In the genomic region with DNA sequence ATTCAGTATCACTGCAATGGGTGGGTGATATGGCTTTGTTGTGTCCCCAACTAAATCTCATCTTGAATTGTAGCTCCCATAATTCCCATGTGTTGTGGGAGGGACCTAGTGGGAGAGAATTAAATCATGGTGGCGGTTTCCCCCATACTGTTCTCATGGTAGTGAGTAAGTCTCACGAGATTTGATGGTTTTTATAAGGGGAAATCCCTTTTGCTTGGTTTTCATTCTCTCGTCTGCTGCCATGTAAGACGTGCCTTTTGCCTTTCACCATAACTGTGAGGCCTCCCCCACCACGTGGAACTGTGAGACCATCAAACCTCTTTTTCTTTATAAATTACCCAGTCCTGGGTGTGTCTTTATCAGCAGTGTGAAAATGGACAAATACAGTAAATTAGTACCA, we compare ENCODE assay signal across 21 cellular contexts. TPM values are rescaled to one million over a fixed set of nuclear protein-coding genes. Genes with fewer than 3 reads are reported as not detected.
DNase-seq lines count a peak whose midpoint lies in the region; ATAC-seq and TF ChIP-seq lines count a peak whose summit lies in the region.
"Had no signal": no experiment of that assay in that cellular context is flagged by ENCODE, and none has a peak within 500 bp of the region (broad histone marks: within the 10 kb centered on the region; RNA-seq: fewer than 3 reads in every experiment).

No MANE protein-coding gene starts in this region.

- H3K27ac ChIP-seq in DND-41 (ENCODE audit: low read length), result no peak overlapping the region
- H3K27ac ChIP-seq: lower lobe of right lung, transverse colon, WERI-Rb-1 had no signal

- H3K4me3 Mint-ChIP-seq in activated T-helper 17 cell treated with anti-CD3 and anti-CD28 coated beads, Interleukin-2, amount 50 U/mL, for 72 hours, result peak overlapping the region; percentile 79
- H3K4me3 Mint-ChIP-seq in mesothelial cell of epicardium, result no peak overlapping the region
- H3K4me3 Mint-ChIP-seq: HFFc6 had no signal

- peaks cover 58% of the 10 kb centered on the region for H3K79me2 ChIP-seq in DND-41 (ENCODE audit: insufficient read depth, low read length)

- H3K4me1 Mint-ChIP-seq in activated T-helper 17 cell treated with anti-CD3 and anti-CD28 coated beads, Interleukin-2, amount 50 U/mL, for 72 hours, result peaks cover 11% of the 10 kb centered on the region
- H3K4me1 Mint-ChIP-seq in mesothelial cell of epicardium, result no peaks in the 10 kb centered on the region

- H3K4me2 ChIP-seq in DND-41 (ENCODE audit: insufficient read depth, low read length), result peak overlapping the region; percentile 71
- H3K4me2 ChIP-seq: SK-N-SH had no signal

- peak overlapping the region in 1 of 2 experiments; percentile 71; a peak in 1 of 4 replicates for H3K4me3 ChIP-seq in DND-41 (ENCODE audit: low read depth in 1 of 2, low read length in 2 of 2)
- H3K4me3 ChIP-seq in GM06990 (replicated peaks; ENCODE audit: low read depth, low read length), result peak overlapping the region; percentile 64
- H3K4me3 ChIP-seq in NB4 (ENCODE audit: low read depth, low read length), result peak overlapping the region; percentile 91
- H3K4me3 ChIP-seq: lower lobe of right lung, transverse colon had no signal

- H3K9ac ChIP-seq in DND-41 (ENCODE audit: low read depth, low read length), result peak overlapping the region; percentile 65
- H3K9ac ChIP-seq: SK-N-SH had no signal

- no peaks in the 10 kb centered on the region for H4K20me1 ChIP-seq in DND-41 (ENCODE audit: insufficient read depth, low read length)

- H3K27ac Mint-ChIP-seq in activated T-helper 17 cell treated with anti-CD3 and anti-CD28 coated beads, Interleukin-2, amount 50 U/mL, for 72 hours, result peak overlapping the region; percentile 55
- no peak overlapping the region for H3K27ac Mint-ChIP-seq in mesothelial cell of epicardium
- H3K27ac Mint-ChIP-seq: HFFc6, naive B cell had no signal

- H3K36me3 Mint-ChIP-seq in activated T-helper 17 cell treated with anti-CD3 and anti-CD28 coated beads, Interleukin-2, amount 50 U/mL, for 72 hours (ENCODE audit: low read depth), result peaks cover 49% of the 10 kb centered on the region
- no peaks in the 10 kb centered on the region for H3K36me3 Mint-ChIP-seq in mesothelial cell of epicardium
- H3K36me3 Mint-ChIP-seq: IgD-negative memory B cell had no signal

- H3K36me3 ChIP-seq in DND-41 (ENCODE audit: insufficient read depth, low read length) (peaks cover 6% of the 10 kb centered on the region; the same call in 1 of the 2 replicates), GM06990 (ENCODE audit: control insufficient read depth, insufficient read depth, low read length) (peaks cover 1% of the 10 kb centered on the region)
- H3K36me3 ChIP-seq: lower lobe of right lung, transverse colon, WERI-Rb-1 had no signal

- H3K27me3 ChIP-seq in DND-41 (ENCODE audit: insufficient read depth, low read length, poor library complexity) (no peaks in the 10 kb centered on the region), GM06990 (replicated peaks; ENCODE audit: control insufficient read depth, insufficient read depth, low read length) (no peaks in the 10 kb centered on the region)
- H3K27me3 ChIP-seq: transverse colon had no signal

- no peaks in the 10 kb centered on the region for H3K27me3 Mint-ChIP-seq in activated T-helper 17 cell treated with anti-CD3 and anti-CD28 coated beads, Interleukin-2, amount 50 U/mL, for 72 hours
- peaks cover 2% of the 10 kb centered on the region for H3K27me3 Mint-ChIP-seq in mesothelial cell of epicardium (ENCODE audit: low read depth)
- H3K27me3 Mint-ChIP-seq: effector memory CD8-positive, alpha-beta T cell; IgD-negative memory B cell; naive B cell had no signal

- H2AFZ ChIP-seq in DND-41 (ENCODE audit: low read depth, low read length), result no peak overlapping the region

- no peak for TF ChIP-seq POLR2A in NB4 (IDR thresholded peaks at IDR 0.05; ENCODE audit: extremely low read depth, insufficient read length)

- TF ChIP-seq CTCF in DND-41 (IDR thresholded peaks at IDR 0.05; ENCODE audit: borderline replicate concordance, extremely low read depth, low read length, poor library complexity, severe bottlenecking) (no peak), GM06990 (IDR thresholded peaks at IDR 0.05; ENCODE audit: insufficient read depth, low read length, poor library complexity, severe bottlenecking) (no peak), NB4 (IDR thresholded peaks at IDR 0.05; ENCODE audit: low read depth, low read length) (no peak), mesothelial cell of epicardium (IDR thresholded peaks at IDR 0.05; ENCODE audit: unreplicated experiment) (no peak)

- H3K4me1 ChIP-seq in DND-41 (ENCODE audit: insufficient read depth, low read length), result peaks cover 30% of the 10 kb centered on the region
- H3K4me1 ChIP-seq: lower lobe of right lung, transverse colon had no signal

- H3K9me3 Mint-ChIP-seq in activated T-helper 17 cell treated with anti-CD3 and anti-CD28 coated beads, Interleukin-2, amount 50 U/mL, for 72 hours, result no peaks in the 10 kb centered on the region
- no peaks in the 10 kb centered on the region for H3K9me3 Mint-ChIP-seq in mesothelial cell of epicardium
- H3K9me3 Mint-ChIP-seq: HFFc6 had no signal

- no peaks in the 10 kb centered on the region for H3K9me3 ChIP-seq in DND-41 (ENCODE audit: insufficient read depth, low read length, severe bottlenecking)
- H3K9me3 ChIP-seq: lower lobe of right lung, SK-N-SH, transverse colon had no signal

- no peak for ATAC-seq in DND-41 (ENCODE audit: insufficient read depth, low read depth)
- ATAC-seq in activated T-helper 17 cell treated with anti-CD3 and anti-CD28 coated beads, Interleukin-2, amount 50 U/mL, for 72 hours (replicated peaks), result peak; percentile 42
- ATAC-seq: effector memory CD8-positive, alpha-beta T cell; lower lobe of right lung had no signal

- DNase-seq in DND-41, result no peak
- no peak for DNase-seq in GM06990 (ENCODE audit: extremely low read depth, insufficient read length)
- DNase-seq in NB4 (ENCODE audit: low read depth), result peak; percentile 49
- DNase-seq in NOMO-1 (lab: John Stamatoyannopoulos, UW; ENCODE audit: unreplicated experiment in 2 of 2), result no peak
- no peak for DNase-seq in NCI-H2196 (lab: John Stamatoyannopoulos, UW; ENCODE audit: unreplicated experiment)
- DNase-seq in mesothelial cell of epicardium (ENCODE audit: low spot score in 2 of 2, unreplicated experiment in 2 of 2), result no peak
- DNase-seq: activated CD8-positive, alpha-beta memory T cell treated with anti-CD3 and anti-CD28 coated beads, Interleukin-2, amount 50 U/mL, for 4 hours; DMS53; effector memory CD8-positive, alpha-beta T cell; head of caudate nucleus; HFFc6; lower lobe of right lung; naive B cell; NCI-H1436; NCI-H345; SK-N-SH; small intestine; transverse colon; WERI-Rb-1 had no signal

RNA-seq across cellular contexts. Expression of a gene that starts 9.5 kb away (rescaled TPM):
- total RNA-seq in activated T-helper 17 cell treated with anti-CD3 and anti-CD28 coated beads, Interleukin-2, amount 50 U/mL, for 72 hours, result 10 to 100 TPM; 46.4 to 54.4 TPM
- 36.7 to 39.5 TPM (median 36.9 TPM) in 3 replicates for total RNA-seq in mesothelial cell of epicardium
